Comparison of ENCODE assay signal across 14 cellular contexts in the genomic region with DNA sequence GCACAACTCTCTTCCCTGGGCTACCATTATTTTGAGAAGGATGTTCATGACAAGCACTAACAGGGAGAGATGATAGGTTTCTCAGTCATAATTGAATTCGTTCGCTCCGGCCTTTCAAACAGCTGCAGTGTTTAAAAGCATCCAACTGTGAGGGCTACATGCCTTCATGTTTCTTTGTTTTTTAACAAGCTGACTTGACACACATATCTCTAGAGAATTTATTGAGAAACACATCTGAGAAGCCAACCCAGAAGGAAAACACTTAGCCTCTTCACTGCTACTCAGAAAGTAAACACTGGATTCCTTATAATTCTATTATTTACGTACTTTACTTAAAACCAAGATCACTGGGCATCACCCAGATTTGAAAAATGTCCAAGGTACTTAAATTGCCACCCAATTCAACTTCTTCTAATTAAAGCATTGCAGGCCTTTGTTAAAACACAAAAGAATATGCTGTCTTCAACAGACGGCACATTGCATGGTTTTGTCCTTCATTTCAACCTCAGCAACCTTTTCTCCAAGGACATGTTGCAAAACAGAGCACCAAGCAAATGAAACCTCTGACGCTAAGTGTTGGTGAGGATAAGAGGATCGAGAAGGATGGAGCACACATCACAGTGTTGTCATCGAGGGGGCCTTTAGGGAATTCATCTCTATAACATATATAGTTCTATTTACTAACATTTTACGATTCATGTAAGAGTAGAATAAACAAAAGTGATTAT.
DNase-seq lines count a peak whose midpoint lies in the region; ATAC-seq and TF ChIP-seq lines count a peak whose summit lies in the region.
"Had no signal": no experiment of that assay in that cellular context is flagged by ENCODE, and none has a peak within 500 bp of the region (broad histone marks: within the 10 kb centered on the region; RNA-seq: fewer than 3 reads in every experiment).

No MANE protein-coding gene starts in this region.

- H3K4me3 ChIP-seq in foreskin fibroblast (ENCODE audit: low read depth in 1 of 2, low read length in 2 of 2), result no peak overlapping the region
- no peak overlapping the region for H3K4me3 ChIP-seq in mucosa of descending colon
- no peak overlapping the region for H3K4me3 ChIP-seq in esophagus muscularis mucosa

- peak; percentile 50 for DNase-seq in EH (ENCODE audit: low read depth)
- DNase-seq in SK-N-DZ (ENCODE audit: low spot score), result peak; percentile 54
- DNase-seq in foreskin fibroblast, result peak; percentile 17 to 47
- DNase-seq in omental fat pad (ENCODE audit: low spot score), result no peak
- no peak for DNase-seq in Ammon's horn (ENCODE audit: low spot score)
- no peak for DNase-seq in mucosa of descending colon
- no peak for DNase-seq in esophagus muscularis mucosa (ENCODE audit: extremely low spot score)
- DNase-seq: activated T-cell treated with anti-CD3 and anti-CD28 coated beads, Interleukin-2, amount 50 U/mL, for 1 hour; amniotic stem cell; effector memory CD4-positive, alpha-beta T cell; stimulated activated naive CD4-positive, alpha-beta T cell treated with Interleukin-2 at 50 U/mL for 16 hours had no signal

- 79% methylated on average over 9 of the region's 9 CpGs for WGBS in esophagus muscularis mucosa

- intact Hi-C loops in mucosa of descending colon (cut with DNase I, micrococcal nuclease), result no loop called here
- intact Hi-C loops in esophagus muscularis mucosa (cut with DNase I), result no loop called here

- H3K36me3 ChIP-seq in mucosa of descending colon (ENCODE audit: low read depth) (no peaks in the 10 kb centered on the region), esophagus muscularis mucosa (no peaks in the 10 kb centered on the region)

- H3K9me3 ChIP-seq in mucosa of descending colon (no peaks in the 10 kb centered on the region), esophagus muscularis mucosa (no peaks in the 10 kb centered on the region)

- TF ChIP-seq POLR2A in esophagus muscularis mucosa (IDR thresholded peaks at IDR 0.05; ENCODE audit: low read depth), result no peak

- ATAC-seq in omental fat pad (ENCODE audit: low FRiP score), result peak; percentile 28
- ATAC-seq in HG03097 (IDR thresholded peaks at IDR 0.05; ENCODE audit: low FRiP score, unreplicated experiment), result no peak
- ATAC-seq in mucosa of descending colon, result no peak
- ATAC-seq: activated CD4-positive, CD25-positive, alpha-beta regulatory T cell treated with anti-CD3 and anti-CD28 coated beads, Interleukin-2, amount 50 U/mL, for 24 hours had no signal

- TF ChIP-seq CTCF in foreskin fibroblast (IDR thresholded peaks at IDR 0.05; ENCODE audit: low read depth, low read length) (no peak), omental fat pad (IDR thresholded peaks at IDR 0.05) (no peak), mucosa of descending colon (IDR thresholded peaks at IDR 0.05) (no peak), esophagus muscularis mucosa (IDR thresholded peaks at IDR 0.05) (no peak)

- no peaks in the 10 kb centered on the region for H3K27me3 ChIP-seq in esophagus muscularis mucosa

- TF ChIP-seq EP300 in esophagus muscularis mucosa (IDR thresholded peaks at IDR 0.05), result no peak

- H3K27ac ChIP-seq in esophagus muscularis mucosa (replicated peaks in 1 of 4), result peak overlapping the region in 2 of 4 donors; percentile 5 to 49
- H3K27ac ChIP-seq: C4-2B had no signal

- H3K4me1 ChIP-seq in mucosa of descending colon (ENCODE audit: low read depth) (no peaks in the 10 kb centered on the region), esophagus muscularis mucosa (peaks cover 23 to 36% (median 27%) of the 10 kb centered on the region in 4 donors)

Comparison
In these comparisons a context has a peak if more than half of its experiments do, and no peak if none do; other contexts are left out.
1. DNase-seq: peak in EH (single experiment), SK-N-DZ (single experiment) and foreskin fibroblast (2 of 2); none in omental fat pad (single experiment), Ammon's horn (single experiment), mucosa of descending colon (0 of 3) and esophagus muscularis mucosa (single experiment).